Comparison of ENCODE assay signal across 17 cellular contexts in genomic region chr10:77841711-77842375, GRCh38.
"Had no signal": no experiment of that assay in that cellular context is flagged by ENCODE, and none has a peak within 500 bp of the region (broad histone marks: within the 10 kb centered on the region; RNA-seq: fewer than 3 reads in every experiment).

No MANE protein-coding gene starts in this region.

- H3K9me3 ChIP-seq: ascending aorta, esophagus squamous epithelium, left ventricle myocardium inferior, prostate gland, thoracic aorta had no signal

- DNase-seq: activated CD4-positive, alpha-beta T cell treated with anti-CD3 and anti-CD28 coated beads, Interleukin-2, amount 10 ng/mL, durations not matched to agents 24 days and 14 days; activated CD8-positive, alpha-beta T cell treated with anti-CD3 and anti-CD28 coated beads for 36 hours; activated naive CD4-positive, alpha-beta T cell treated with anti-CD3 and anti-CD28 coated beads, Interleukin-2, amount 10 ng/mL, durations not matched to agents 7 days and 5 days; activated naive CD8-positive, alpha-beta T cell treated with anti-CD3 and anti-CD28 coated beads, Interleukin-2, amount 50 U/mL, for 24 hours; activated T-cell treated with anti-CD3 and anti-CD28 coated beads, Interleukin-2, amount 50 U/mL, for 1 hour; effector CD8-positive, alpha-beta T cell; esophagus squamous epithelium; hippocampal formation; left ventricle myocardium inferior; stimulated activated CD4-positive, alpha-beta T cell treated with anti-CD3 and anti-CD28 coated beads, Interleukin-4, amount 100 ng/mL, for 4 hours; T-cell; T1000 had no signal

- H2AFZ ChIP-seq: neural progenitor cell had no signal

- H3K27ac Mint-ChIP-seq: activated CD4-positive, alpha-beta T cell treated with anti-CD3 and anti-CD28 coated beads, Interleukin-2, amount 10 ng/mL, durations not matched to agents 24 days and 14 days; activated CD8-positive, alpha-beta T cell treated with anti-CD3 and anti-CD28 coated beads for 36 hours; activated naive CD4-positive, alpha-beta T cell treated with anti-CD3 and anti-CD28 coated beads, Interleukin-2, amount 10 ng/mL, durations not matched to agents 7 days and 5 days; activated naive CD8-positive, alpha-beta T cell treated with anti-CD3 and anti-CD28 coated beads, Interleukin-2, amount 50 U/mL, for 24 hours; neural progenitor cell; stimulated activated memory B cell treated with anti-CD40 and anti-IgM and Interleukin-4, amounts not matched to agents 10 μg/mL and 1 μg/mL and 100 μg/mL, for 72 hours; T-cell had no signal

- H3K9ac ChIP-seq: neural progenitor cell had no signal

- H3K4me1 Mint-ChIP-seq: activated naive CD8-positive, alpha-beta T cell treated with anti-CD3 and anti-CD28 coated beads, Interleukin-2, amount 50 U/mL, for 24 hours had no signal

- H3K36me3 Mint-ChIP-seq: activated naive CD4-positive, alpha-beta T cell treated with anti-CD3 and anti-CD28 coated beads, Interleukin-2, amount 10 ng/mL, durations not matched to agents 7 days and 5 days; stimulated activated memory B cell treated with anti-CD40 and anti-IgM and Interleukin-4, amounts not matched to agents 10 μg/mL and 1 μg/mL and 100 μg/mL, for 72 hours; T-cell had no signal

- H3K4me3 ChIP-seq: ascending aorta, esophagus squamous epithelium, left ventricle myocardium inferior, neural progenitor cell, prostate gland, thoracic aorta had no signal

- H3K4me2 ChIP-seq: neural progenitor cell had no signal

- H3K9me3 Mint-ChIP-seq: activated CD4-positive, alpha-beta T cell treated with anti-CD3 and anti-CD28 coated beads, Interleukin-2, amount 10 ng/mL, durations not matched to agents 24 days and 14 days; activated CD8-positive, alpha-beta T cell treated with anti-CD3 and anti-CD28 coated beads for 36 hours; activated naive CD4-positive, alpha-beta T cell treated with anti-CD3 and anti-CD28 coated beads, Interleukin-2, amount 10 ng/mL, durations not matched to agents 7 days and 5 days; activated naive CD8-positive, alpha-beta T cell treated with anti-CD3 and anti-CD28 coated beads, Interleukin-2, amount 50 U/mL, for 24 hours; neural progenitor cell; stimulated activated memory B cell treated with anti-CD40 and anti-IgM and Interleukin-4, amounts not matched to agents 10 μg/mL and 1 μg/mL and 100 μg/mL, for 72 hours; T-cell had no signal

- H3K36me3 ChIP-seq: neural progenitor cell had no signal

- H3K4me3 Mint-ChIP-seq: activated CD4-positive, alpha-beta T cell treated with anti-CD3 and anti-CD28 coated beads, Interleukin-2, amount 10 ng/mL, durations not matched to agents 24 days and 14 days; activated CD8-positive, alpha-beta T cell treated with anti-CD3 and anti-CD28 coated beads for 36 hours; activated naive CD4-positive, alpha-beta T cell treated with anti-CD3 and anti-CD28 coated beads, Interleukin-2, amount 10 ng/mL, durations not matched to agents 7 days and 5 days; activated naive CD8-positive, alpha-beta T cell treated with anti-CD3 and anti-CD28 coated beads, Interleukin-2, amount 50 U/mL, for 24 hours; neural progenitor cell; stimulated activated memory B cell treated with anti-CD40 and anti-IgM and Interleukin-4, amounts not matched to agents 10 μg/mL and 1 μg/mL and 100 μg/mL, for 72 hours; T-cell had no signal

- H3K27ac ChIP-seq: ascending aorta, esophagus squamous epithelium, left ventricle myocardium inferior, neural progenitor cell, prostate gland, thoracic aorta had no signal

- H3K27me3 ChIP-seq: ascending aorta, esophagus squamous epithelium, neural progenitor cell had no signal

- H3K27me3 Mint-ChIP-seq: activated CD4-positive, alpha-beta T cell treated with anti-CD3 and anti-CD28 coated beads, Interleukin-2, amount 10 ng/mL, durations not matched to agents 24 days and 14 days; activated CD8-positive, alpha-beta T cell treated with anti-CD3 and anti-CD28 coated beads for 36 hours; activated naive CD8-positive, alpha-beta T cell treated with anti-CD3 and anti-CD28 coated beads, Interleukin-2, amount 50 U/mL, for 24 hours; stimulated activated memory B cell treated with anti-CD40 and anti-IgM and Interleukin-4, amounts not matched to agents 10 μg/mL and 1 μg/mL and 100 μg/mL, for 72 hours had no signal
